In the genomic region with DNA sequence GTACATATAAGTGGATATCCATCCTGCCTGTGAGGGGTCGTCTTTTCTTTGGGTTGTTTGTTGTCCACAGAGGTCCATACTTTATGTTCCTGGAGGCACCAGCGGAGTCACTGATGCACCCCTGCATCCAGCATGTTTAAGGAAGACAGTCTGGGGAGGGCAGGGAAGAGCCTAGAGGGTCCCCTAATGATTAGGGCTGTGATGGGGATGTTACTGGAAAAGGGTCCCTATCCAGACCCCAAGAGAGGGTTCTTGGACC, we compare ENCODE assay signal across 16 cellular contexts. TPM values are rescaled to one million over a fixed set of nuclear protein-coding genes. Genes with fewer than 3 reads are reported as not detected.
DNase-seq lines count a peak whose midpoint lies in the region; ATAC-seq and TF ChIP-seq lines count a peak whose summit lies in the region.
"Not testable (repeated sequence)": the region's sequence is repeated elsewhere in the genome, so short reads cannot be mapped to it uniquely, and the experiment has no call there.
"Had no signal": no experiment of that assay in that cellular context is flagged by ENCODE, and none has a peak within 500 bp of the region (broad histone marks: within the 10 kb centered on the region; RNA-seq: fewer than 3 reads in every experiment).

No MANE protein-coding gene starts in this region.

- CTCF ChIA-PET in CD4-positive, alpha-beta T cell (lab: Charles Lee), result interaction anchor here (2.6 kb wide), 1 partner anchor 16 kb away, joined by 7 read pairs; no protein-coding TSS in a partner anchor

- not testable (repeated sequence) for H3K9me3 ChIP-seq in CD4-positive, alpha-beta T cell (ENCODE audit: control insufficient read depth, low read length); tibial nerve

- H3K27me3 ChIP-seq in CD4-positive, alpha-beta T cell (ENCODE audit: control insufficient read depth, insufficient read depth, low read length); KMS-11 (ENCODE audit: insufficient read depth, low read depth); tibial nerve: not testable (repeated sequence)

- H3K79me2 ChIP-seq in KMS-11 (ENCODE audit: insufficient read depth, low read depth), result not testable (repeated sequence)

- H3K27me3 Mint-ChIP-seq in CD4-positive, alpha-beta T cell; T-helper 2 cell treated with Interferon-gamma antibody and Interleukin-4, amounts not matched to agents 5 μg/mL and 100 μg/mL, for 36 hours (ENCODE audit: low read depth); activated T-helper 2 cell treated with anti-CD3 and anti-CD28 coated beads, Interferon-gamma antibody, Interleukin-2, Interleukin-4, amounts not matched to agents 10 μg/mL and 5 μg/mL and 100 μg/mL, durations not matched to agents 14 hours and 24 hours and 36 hours (ENCODE audit: low read depth); chondrocyte (ENCODE audit: low read depth); immature natural killer cell (ENCODE audit: low read depth in 3 of 3); neural crest cell (ENCODE audit: low read depth): not testable (repeated sequence)

- peak overlapping the region; percentile 90; the same call in 1 of the 2 replicates for H2AFZ ChIP-seq in KMS-11 (ENCODE audit: low read depth)

- H3K36me3 Mint-ChIP-seq in CD4-positive, alpha-beta T cell (ENCODE audit: low read depth); T-helper 2 cell treated with Interferon-gamma antibody and Interleukin-4, amounts not matched to agents 5 μg/mL and 100 μg/mL, for 36 hours (ENCODE audit: low read depth); activated T-helper 2 cell treated with anti-CD3 and anti-CD28 coated beads, Interferon-gamma antibody, Interleukin-2, Interleukin-4, amounts not matched to agents 10 μg/mL and 5 μg/mL and 100 μg/mL, durations not matched to agents 14 hours and 24 hours and 36 hours (ENCODE audit: low read depth); chondrocyte (ENCODE audit: low read depth); immature natural killer cell; neural crest cell (ENCODE audit: low read depth): not testable (repeated sequence)

- not testable (repeated sequence) for TF ChIP-seq CTCF in CD4-positive, alpha-beta T cell (IDR thresholded peaks at IDR 0.05); KMS-11 (conservative IDR thresholded peaks at IDR 0.05; ENCODE audit: low read depth, low read length); chondrocyte (IDR thresholded peaks at IDR 0.05); neural crest cell (conservative IDR thresholded peaks at IDR 0.05); tibial nerve (IDR thresholded peaks at IDR 0.05)

- H3K4me3 ChIP-seq in KMS-11 (IDR thresholded peaks at IDR 0.05; ENCODE audit: insufficient read depth, low read depth, low read length), result not testable (repeated sequence)
- H3K4me3 ChIP-seq in tibial nerve, result peak overlapping the region; percentile 42 to 60 (median 48)

- POLR2A ChIA-PET in CD4-positive, alpha-beta T cell (lab: Charles Lee), result interaction anchor here (1.1 to 1.6 kb wide), 3 partner anchors 10 to 37 kb away, joined by 3 to 6 read pairs (median 4); no protein-coding TSS in a partner anchor

- H3K36me3 ChIP-seq in KMS-11 (ENCODE audit: insufficient read depth); tibial nerve: not testable (repeated sequence)

- not testable (repeated sequence) for TF ChIP-seq EP300 in tibial nerve (IDR thresholded peaks at IDR 0.05)

- not testable (repeated sequence) for H3K9me3 Mint-ChIP-seq in CD4-positive, alpha-beta T cell; T-helper 2 cell treated with Interferon-gamma antibody and Interleukin-4, amounts not matched to agents 5 μg/mL and 100 μg/mL, for 36 hours; activated T-helper 2 cell treated with anti-CD3 and anti-CD28 coated beads, Interferon-gamma antibody, Interleukin-2, Interleukin-4, amounts not matched to agents 10 μg/mL and 5 μg/mL and 100 μg/mL, durations not matched to agents 14 hours and 24 hours and 36 hours; chondrocyte (ENCODE audit: low read depth); immature natural killer cell; neural crest cell

- peak overlapping the region; percentile 95 for H3K4me3 Mint-ChIP-seq in CD4-positive, alpha-beta T cell
- peak overlapping the region; percentile 98 for H3K4me3 Mint-ChIP-seq in T-helper 2 cell treated with Interferon-gamma antibody and Interleukin-4, amounts not matched to agents 5 μg/mL and 100 μg/mL, for 36 hours
- peak overlapping the region; percentile 94 for H3K4me3 Mint-ChIP-seq in activated T-helper 2 cell treated with anti-CD3 and anti-CD28 coated beads, Interferon-gamma antibody, Interleukin-2, Interleukin-4, amounts not matched to agents 10 μg/mL and 5 μg/mL and 100 μg/mL, durations not matched to agents 14 hours and 24 hours and 36 hours (ENCODE audit: low read depth)
- H3K4me3 Mint-ChIP-seq in chondrocyte (ENCODE audit: unreplicated experiment) (peak overlapping the region; percentile 92), immature natural killer cell (peak overlapping the region; percentile 97 to 99 (median 99)), neural crest cell (peak overlapping the region; percentile 94)

- intact Hi-C loops in CD4-positive, alpha-beta T cell (cut with DNase I, micrococcal nuclease), result loop anchor here (2.0 to 5.0 kb wide), 2 partner anchors 37 to 610 kb away; partner anchors contain the start of genes EIF2AK3 (in 1 of the 2) and KRCC1 (in 1 of the 2)
- intact Hi-C loops in activated T-helper 2 cell treated with anti-CD3 and anti-CD28 coated beads, Interferon-gamma antibody, Interleukin-2, Interleukin-4, amounts not matched to agents 10 μg/mL and 5 μg/mL and 100 μg/mL, durations not matched to agents 14 hours and 24 hours and 36 hours (cut with micrococcal nuclease), result loop anchor here (1.0 kb wide), 1 partner anchor 20 kb away; no protein-coding TSS in a partner anchor

- H3K9ac ChIP-seq in KMS-11, result not testable (repeated sequence)

- 64 to 66% methylated on average over 2 of the region's 2 CpGs for WGBS in tibial nerve, 2 donors

- H3K27ac Mint-ChIP-seq in CD4-positive, alpha-beta T cell, result peak overlapping the region; percentile 98
- H3K27ac Mint-ChIP-seq in T-helper 2 cell treated with Interferon-gamma antibody and Interleukin-4, amounts not matched to agents 5 μg/mL and 100 μg/mL, for 36 hours, result peak overlapping the region; percentile 71
- H3K27ac Mint-ChIP-seq in activated T-helper 2 cell treated with anti-CD3 and anti-CD28 coated beads, Interferon-gamma antibody, Interleukin-2, Interleukin-4, amounts not matched to agents 10 μg/mL and 5 μg/mL and 100 μg/mL, durations not matched to agents 14 hours and 24 hours and 36 hours, result peak overlapping the region; percentile 98
- not testable (repeated sequence) for H3K27ac Mint-ChIP-seq in chondrocyte (ENCODE audit: unreplicated experiment); neural crest cell (ENCODE audit: unreplicated experiment)
- H3K27ac Mint-ChIP-seq in immature natural killer cell, result peak overlapping the region in 4 of 6 donors; percentile 62 to 98 (median 77)

- H4K20me1 ChIP-seq in KMS-11 (ENCODE audit: insufficient read depth), result not testable (repeated sequence)

- peak overlapping the region; percentile 58 for H3K4me2 ChIP-seq in KMS-11

- not testable (repeated sequence) for ATAC-seq in CD4-positive, alpha-beta T cell (ENCODE audit: poor library complexity)

- H3K4me1 Mint-ChIP-seq in CD4-positive, alpha-beta T cell (ENCODE audit: low read depth), result peaks cover 26% of the 10 kb centered on the region
- peaks cover 20% of the 10 kb centered on the region for H3K4me1 Mint-ChIP-seq in T-helper 2 cell treated with Interferon-gamma antibody and Interleukin-4, amounts not matched to agents 5 μg/mL and 100 μg/mL, for 36 hours (ENCODE audit: low read depth)
- peaks cover 14% of the 10 kb centered on the region for H3K4me1 Mint-ChIP-seq in activated T-helper 2 cell treated with anti-CD3 and anti-CD28 coated beads, Interferon-gamma antibody, Interleukin-2, Interleukin-4, amounts not matched to agents 10 μg/mL and 5 μg/mL and 100 μg/mL, durations not matched to agents 14 hours and 24 hours and 36 hours (ENCODE audit: low read depth)
- H3K4me1 Mint-ChIP-seq in chondrocyte (ENCODE audit: low read depth), result peaks cover 17% of the 10 kb centered on the region
- peaks cover 19 to 22% of the 10 kb centered on the region in 2 donors for H3K4me1 Mint-ChIP-seq in immature natural killer cell
- peaks cover 38% of the 10 kb centered on the region for H3K4me1 Mint-ChIP-seq in neural crest cell

- not testable (repeated sequence) for H3K27ac ChIP-seq in CD4-positive, alpha-beta T cell (ENCODE audit: low read depth, low read length); KMS-11
- H3K27ac ChIP-seq in tibial nerve, result peak overlapping the region; percentile 65 to 89 (median 82)

- not testable (repeated sequence) for DNase-seq in CD4-positive, alpha-beta T cell; T-helper 2 cell treated with Interferon-gamma antibody and Interleukin-4, amounts not matched to agents 5 μg/mL and 100 μg/mL, for 36 hours (ENCODE audit: low spot score); activated T-helper 2 cell treated with anti-CD3 and anti-CD28 coated beads, Interferon-gamma antibody, Interleukin-2, Interleukin-4, amounts not matched to agents 10 μg/mL and 5 μg/mL and 100 μg/mL, durations not matched to agents 14 hours and 24 hours and 36 hours (ENCODE audit: low spot score); chondrocyte (ENCODE audit: low spot score); immature natural killer cell; neural crest cell (ENCODE audit: low read depth, low spot score); tibial nerve (ENCODE audit: low spot score in 2 of 2)

- not testable (repeated sequence) for H3K4me1 ChIP-seq in KMS-11 (ENCODE audit: low read depth, poor library complexity, severe bottlenecking); tibial nerve

- not testable (repeated sequence) for TF ChIP-seq POLR2A in tibial nerve (IDR thresholded peaks at IDR 0.05)

RNA-seq across cellular contexts. Expression of gene RNU2-63P, which starts 1.4 kb away (rescaled TPM):
- total RNA-seq in CD4-positive, alpha-beta T cell, result 1 to 10 TPM; 2.6 to 3.1 TPM
- total RNA-seq in activated T-helper 2 cell treated with anti-CD3 and anti-CD28 coated beads, Interferon-gamma antibody, Interleukin-2, Interleukin-4, amounts not matched to agents 10 μg/mL and 5 μg/mL and 100 μg/mL, durations not matched to agents 14 hours and 24 hours and 36 hours, result 19.7 and 21.6 TPM in 2 replicates
- total RNA-seq in chondrocyte (2.7 TPM in 1 of 3 replicates, not detected in the others), neural crest cell (24.6 and 25.1 TPM in 2 replicates), tibial nerve (not detected)
- 1 to 10 TPM in 1 of 3 donors, not detected in 2; 6.2 TPM for polyA plus RNA-seq in immature natural killer cell
- total RNA-seq: dermis blood vessel endothelial cell, left ventricle myocardium superior, M059J, myocyte, SJCRH30, transverse colon had no signal
- polyA plus RNA-seq: spleen had no signal

RNA-seq across cellular contexts. Expression of gene KRCC1, which starts 37.9 kb away (rescaled TPM):
- 1 to 10 TPM; 3.0 to 3.2 TPM for total RNA-seq in CD4-positive, alpha-beta T cell
- total RNA-seq in activated T-helper 2 cell treated with anti-CD3 and anti-CD28 coated beads, Interferon-gamma antibody, Interleukin-2, Interleukin-4, amounts not matched to agents 10 μg/mL and 5 μg/mL and 100 μg/mL, durations not matched to agents 14 hours and 24 hours and 36 hours, result 17.5 and 18.7 TPM in 2 replicates
- total RNA-seq in chondrocyte (22.8 to 29.3 TPM (median 25.3 TPM) in 3 replicates), neural crest cell (15.5 and 16.5 TPM in 2 replicates), tibial nerve (10 to 100 TPM; 29.4 to 39.3 (median 32.2) TPM)
- 10 to 100 TPM; 31.1 to 36.6 (median 33.1) TPM for polyA plus RNA-seq in immature natural killer cell

RNA-seq across cellular contexts. Expression of gene SMYD1, which starts 49.9 kb away (rescaled TPM):
- total RNA-seq in CD4-positive, alpha-beta T cell, result not detected
- not detected in 2 replicates for total RNA-seq in activated T-helper 2 cell treated with anti-CD3 and anti-CD28 coated beads, Interferon-gamma antibody, Interleukin-2, Interleukin-4, amounts not matched to agents 10 μg/mL and 5 μg/mL and 100 μg/mL, durations not matched to agents 14 hours and 24 hours and 36 hours
- total RNA-seq in chondrocyte, result not detected in 3 replicates
- not detected for polyA plus RNA-seq in immature natural killer cell
- total RNA-seq in neural crest cell, result not detected in 2 replicates
- 1 to 10 TPM in 1 of 4 donors, under 1 TPM in 1, not detected in 2; 0.21 to 3.3 TPM for total RNA-seq in tibial nerve
- total RNA-seq: dermis blood vessel endothelial cell, esophagus mucosa, M059J, spleen had no signal
